In genomic region chr2:160590664-160591063, GRCh38 we compare ENCODE assay signal across 22 cellular contexts.
A peak's percentile ranks its signal among the peaks of the same experiment; 100 is the strongest.
DNase-seq lines count a peak whose midpoint lies in the region; ATAC-seq and TF ChIP-seq lines count a peak whose summit lies in the region.
"Had no signal": no experiment of that assay in that cellular context is flagged by ENCODE, and none has a peak within 500 bp of the region (broad histone marks: within the 10 kb centered on the region; RNA-seq: fewer than 3 reads in every experiment).

No MANE protein-coding gene starts in this region.

- H3K9me3 Mint-ChIP-seq in activated naive CD4-positive, alpha-beta T cell treated with anti-CD3 and anti-CD28 coated beads, Interleukin-2, amount 10 ng/mL, durations not matched to agents 7 days and 5 days: peaks cover 12% of the 10 kb centered on the region
- H3K9me3 Mint-ChIP-seq in activated naive CD4-positive, alpha-beta T cell treated with anti-CD3 and anti-CD28 coated beads for 36 hours: peaks cover 6% of the 10 kb centered on the region
- peaks cover 7% of the 10 kb centered on the region for H3K9me3 Mint-ChIP-seq in progenitor cell of endocrine pancreas (ENCODE audit: low read depth)

- no TSS peak for BruUV-seq in IMR-90 (replicated peaks; lab: Mats Ljungman, UMichigan)

- no peak overlapping the region for H2BK15ac ChIP-seq in IMR-90 (ENCODE audit: low read depth, low read length)

- no peak overlapping the region for H2BK5ac ChIP-seq in IMR-90 (ENCODE audit: low read depth, low read length, poor library complexity, severe bottlenecking)

- no peak overlapping the region for H3K4me3 Mint-ChIP-seq in activated naive CD4-positive, alpha-beta T cell treated with anti-CD3 and anti-CD28 coated beads, Interleukin-2, amount 10 ng/mL, durations not matched to agents 7 days and 5 days
- H3K4me3 Mint-ChIP-seq in activated naive CD4-positive, alpha-beta T cell treated with anti-CD3 and anti-CD28 coated beads for 36 hours: no peak overlapping the region
- H3K4me3 Mint-ChIP-seq in progenitor cell of endocrine pancreas (ENCODE audit: low read depth): no peak overlapping the region

- no peak for DNase-seq in activated naive CD4-positive, alpha-beta T cell treated with anti-CD3 and anti-CD28 coated beads, Interleukin-2, amount 10 ng/mL, durations not matched to agents 7 days and 5 days
- no peak for DNase-seq in activated naive CD4-positive, alpha-beta T cell treated with anti-CD3 and anti-CD28 coated beads for 36 hours
- DNase-seq in IMR-90: no peak
- no peak for DNase-seq in esophagus muscularis mucosa (ENCODE audit: extremely low spot score)
- no peak for DNase-seq in progenitor cell of endocrine pancreas (ENCODE audit: low spot score, unreplicated experiment)
- no peak for DNase-seq in NCI-H1930 (lab: John Stamatoyannopoulos, UW)
- no peak for DNase-seq in activated T-cell treated with anti-CD3 and anti-CD28 coated beads for 4 hours
- DNase-seq: activated CD4-positive, alpha-beta T cell treated with anti-CD3 and anti-CD28 coated beads for 1 hour; body of pancreas; heart right ventricle; left cardiac atrium; mesendoderm; naive B cell; NCI-H146; NCI-H524; right cardiac atrium; SHP77; stomach; transverse colon had no signal

- ATAC-seq in IMR-90 (ENCODE audit: low read depth) (no peak), HG02610 (IDR thresholded peaks at IDR 0.05; ENCODE audit: unreplicated experiment) (no peak)
- ATAC-seq: body of pancreas, heart right ventricle, K562, left cardiac atrium, right cardiac atrium had no signal

- no peaks in the 10 kb centered on the region for H3K4me1 ChIP-seq in IMR-90 (ENCODE audit: control insufficient read depth, insufficient read depth, low read length)
- peaks cover 0 to 3% (median under 1%) of the 10 kb centered on the region in 4 donors for H3K4me1 ChIP-seq in esophagus muscularis mucosa
- H3K4me1 ChIP-seq: body of pancreas, stomach, transverse colon had no signal

- H4K5ac ChIP-seq in IMR-90 (ENCODE audit: low read depth, low read length): no peak overlapping the region

- TF ChIP-seq RAD21 in IMR-90 (IDR thresholded peaks at IDR 0.05; ENCODE audit: low read length): no peak

- no peak overlapping the region for H3K23ac ChIP-seq in IMR-90 (ENCODE audit: low read depth, low read length)

- peak overlapping the region; percentile 33 for H3K27ac Mint-ChIP-seq in activated naive CD4-positive, alpha-beta T cell treated with anti-CD3 and anti-CD28 coated beads, Interleukin-2, amount 10 ng/mL, durations not matched to agents 7 days and 5 days
- no peak overlapping the region for H3K27ac Mint-ChIP-seq in activated naive CD4-positive, alpha-beta T cell treated with anti-CD3 and anti-CD28 coated beads for 36 hours
- peak overlapping the region; percentile 34 for H3K27ac Mint-ChIP-seq in progenitor cell of endocrine pancreas

- no peak overlapping the region for H3K4me2 ChIP-seq in IMR-90 (ENCODE audit: low read depth, low read length)

- H2BK20ac ChIP-seq in IMR-90 (ENCODE audit: low read depth, low read length): 0 out of 2 replicates have a peak overlapping the region, but pooled peaks have one; percentile 0

- TF ChIP-seq POLR2A in IMR-90 (IDR thresholded peaks at IDR 0.05; ENCODE audit: low read depth, low read length) (no peak), esophagus muscularis mucosa (IDR thresholded peaks at IDR 0.05; ENCODE audit: low read depth) (no peak)

- dilution Hi-C loops in IMR-90 (cut with HindIII; ENCODE audit: low sequenced_read_pairs, unreplicated experiment): no loop called here

- no peak overlapping the region for H4K91ac ChIP-seq in IMR-90 (ENCODE audit: insufficient read depth, low read depth, low read length)

- no peak overlapping the region for H3K27ac ChIP-seq in IMR-90 (ENCODE audit: insufficient read depth, low read length)
- H3K27ac ChIP-seq in esophagus muscularis mucosa (replicated peaks in 1 of 4): peak overlapping the region in 3 of 4 donors; percentile 25 to 39 (median 33)
- H3K27ac ChIP-seq: body of pancreas, C4-2B, stomach, transverse colon had no signal

- no peak overlapping the region for H3K4ac ChIP-seq in IMR-90 (ENCODE audit: low read depth, low read length)

- H3K9ac ChIP-seq in IMR-90 (ENCODE audit: low read depth, low read length): no peak overlapping the region

- TF ChIP-seq CTCF in IMR-90 (conservative IDR thresholded peaks at IDR 0.05; ENCODE audit: low read depth, low read length): no peak
- TF ChIP-seq CTCF in esophagus muscularis mucosa (IDR thresholded peaks at IDR 0.05): no peak
- TF ChIP-seq CTCF in progenitor cell of endocrine pancreas (IDR thresholded peaks at IDR 0.05; ENCODE audit: unreplicated experiment): no peak

- CTCF ChIA-PET in activated naive CD4-positive, alpha-beta T cell treated with anti-CD3 and anti-CD28 coated beads, Interleukin-2, amount 10 ng/mL, durations not matched to agents 7 days and 5 days (lab: Charles Lee): no interaction called here
- CTCF ChIA-PET in activated naive CD4-positive, alpha-beta T cell treated with anti-CD3 and anti-CD28 coated beads for 36 hours (lab: Charles Lee): no interaction called here
- CTCF ChIA-PET in IMR-90 (lab: Yijun Ruan, JAX): no interaction called here

- POLR2A ChIA-PET in IMR-90 (lab: Charles Lee; ENCODE audit: unreplicated experiment): no interaction called here

- in situ Hi-C loops in IMR-90 (cut with MboI; ENCODE audit: low sequenced_read_pairs): no loop called here

- 0 out of 2 replicates have a peak, but pooled peaks cover 3% of the 10 kb centered on the region for H3K9me1 ChIP-seq in IMR-90 (ENCODE audit: insufficient read depth, low read length)

- no CpG with 5 or more reads among the region's 1 CpG for WGBS in IMR-90 (ENCODE audit: extremely low coverage in 2 of 2, insufficient read length in 1 of 2), 2 experiments
- 62% methylated on average over 1 of the region's 1 CpG for WGBS in esophagus muscularis mucosa

- peaks cover 3% of the 10 kb centered on the region for H3K4me1 Mint-ChIP-seq in activated naive CD4-positive, alpha-beta T cell treated with anti-CD3 and anti-CD28 coated beads, Interleukin-2, amount 10 ng/mL, durations not matched to agents 7 days and 5 days
- peaks cover 16% of the 10 kb centered on the region for H3K4me1 Mint-ChIP-seq in activated naive CD4-positive, alpha-beta T cell treated with anti-CD3 and anti-CD28 coated beads for 36 hours (ENCODE audit: low read depth)
- H3K4me1 Mint-ChIP-seq in progenitor cell of endocrine pancreas (ENCODE audit: low read depth): no peaks in the 10 kb centered on the region

- H3K9me3 ChIP-seq in IMR-90 (ENCODE audit: control insufficient read depth, insufficient read depth, low read length) (no peaks in the 10 kb centered on the region), esophagus muscularis mucosa (peaks cover 0 to 3% (median 0%) of the 10 kb centered on the region in 4 donors)
- H3K9me3 ChIP-seq: body of pancreas, stomach, transverse colon had no signal

- no peaks in the 10 kb centered on the region for H3K27me3 ChIP-seq in IMR-90 (ENCODE audit: control insufficient read depth, insufficient read depth, low read length)
- H3K27me3 ChIP-seq in esophagus muscularis mucosa: no peaks in the 10 kb centered on the region
- H3K27me3 ChIP-seq: body of pancreas, heart right ventricle, stomach, transverse colon had no signal

- no peak overlapping the region for H3K4me3 ChIP-seq in IMR-90 (ENCODE audit: insufficient read depth, low read depth, low read length)
- H3K4me3 ChIP-seq in esophagus muscularis mucosa: no peak overlapping the region
- H3K4me3 ChIP-seq: body of pancreas, heart right ventricle, K562, stomach, transverse colon had no signal

- no peaks in the 10 kb centered on the region for H4K20me1 ChIP-seq in IMR-90 (ENCODE audit: insufficient read depth, low read length)

- H3K36me3 ChIP-seq in IMR-90 (ENCODE audit: control insufficient read depth, insufficient read depth, low read length) (no peaks in the 10 kb centered on the region), esophagus muscularis mucosa (no peaks in the 10 kb centered on the region)
- H3K36me3 ChIP-seq: heart right ventricle, stomach, transverse colon had no signal

- no peak overlapping the region for H2AFZ ChIP-seq in IMR-90 (replicated peaks; ENCODE audit: low read length, poor library complexity)

- H2AK5ac ChIP-seq in IMR-90 (ENCODE audit: low read depth, low read length): no peak overlapping the region

- TF ChIP-seq EP300 in esophagus muscularis mucosa (IDR thresholded peaks at IDR 0.05): no peak

- no peak overlapping the region for H4K8ac ChIP-seq in IMR-90 (ENCODE audit: low read depth in 2 of 2, low read length in 2 of 2)

- H2BK120ac ChIP-seq in IMR-90 (ENCODE audit: low read depth, low read length): no peak overlapping the region

- no peak overlapping the region; the same call in 1 of the 2 replicates for H3K18ac ChIP-seq in IMR-90 (ENCODE audit: low read depth, low read length)

- no peaks in the 10 kb centered on the region for H3K79me1 ChIP-seq in IMR-90 (ENCODE audit: low read depth in 1 of 2, low read length in 2 of 2)

- no peaks in the 10 kb centered on the region for H3K27me3 Mint-ChIP-seq in activated naive CD4-positive, alpha-beta T cell treated with anti-CD3 and anti-CD28 coated beads, Interleukin-2, amount 10 ng/mL, durations not matched to agents 7 days and 5 days
- no peaks in the 10 kb centered on the region for H3K27me3 Mint-ChIP-seq in activated naive CD4-positive, alpha-beta T cell treated with anti-CD3 and anti-CD28 coated beads for 36 hours (ENCODE audit: low read depth)
- H3K27me3 Mint-ChIP-seq in progenitor cell of endocrine pancreas: no peaks in the 10 kb centered on the region

- peaks cover 4% of the 10 kb centered on the region for H3K36me3 Mint-ChIP-seq in activated naive CD4-positive, alpha-beta T cell treated with anti-CD3 and anti-CD28 coated beads, Interleukin-2, amount 10 ng/mL, durations not matched to agents 7 days and 5 days
- H3K36me3 Mint-ChIP-seq in activated naive CD4-positive, alpha-beta T cell treated with anti-CD3 and anti-CD28 coated beads for 36 hours (ENCODE audit: low read depth): no peaks in the 10 kb centered on the region
- no peaks in the 10 kb centered on the region for H3K36me3 Mint-ChIP-seq in progenitor cell of endocrine pancreas (ENCODE audit: insufficient read depth)
- H3K36me3 Mint-ChIP-seq: naive B cell had no signal

- H3K14ac ChIP-seq in IMR-90 (replicated peaks; ENCODE audit: low read depth, low read length): no peak overlapping the region

- no peak overlapping the region for H2AK9ac ChIP-seq in IMR-90 (replicated peaks; ENCODE audit: low read depth, low read length, poor library complexity)

- intact Hi-C loops in activated naive CD4-positive, alpha-beta T cell treated with anti-CD3 and anti-CD28 coated beads for 36 hours (cut with micrococcal nuclease): no loop called here
- intact Hi-C loops in IMR-90 (cut with micrococcal nuclease) (loop anchor here (10.0 kb wide), 1 partner anchor 474 kb away; no protein-coding TSS in a partner anchor), esophagus muscularis mucosa (cut with DNase I) (no loop called here)

- H3K56ac ChIP-seq in IMR-90 (ENCODE audit: extremely low read depth, insufficient read depth, low read length): no peak overlapping the region

TF ChIP-seq in IMR-90, 13 proteins besides CTCF, POLR2A, EP300 and RAD21 (continues in another document):
- TF ChIP-seq RCOR1 (IDR thresholded peaks at IDR 0.05; ENCODE audit: insufficient replicate concordance, low read length): no peak
- TF ChIP-seq FOS (IDR thresholded peaks at IDR 0.05; ENCODE audit: low read depth, low read length): no peak
- no peak for TF ChIP-seq MAZ (IDR thresholded peaks at IDR 0.05; ENCODE audit: borderline replicate concordance, low read depth, low read length)
- TF ChIP-seq CEBPB (IDR thresholded peaks at IDR 0.05; ENCODE audit: low read depth, low read length): no peak
